8 cellular contexts compared by ENCODE assay signal in the genomic region with DNA sequence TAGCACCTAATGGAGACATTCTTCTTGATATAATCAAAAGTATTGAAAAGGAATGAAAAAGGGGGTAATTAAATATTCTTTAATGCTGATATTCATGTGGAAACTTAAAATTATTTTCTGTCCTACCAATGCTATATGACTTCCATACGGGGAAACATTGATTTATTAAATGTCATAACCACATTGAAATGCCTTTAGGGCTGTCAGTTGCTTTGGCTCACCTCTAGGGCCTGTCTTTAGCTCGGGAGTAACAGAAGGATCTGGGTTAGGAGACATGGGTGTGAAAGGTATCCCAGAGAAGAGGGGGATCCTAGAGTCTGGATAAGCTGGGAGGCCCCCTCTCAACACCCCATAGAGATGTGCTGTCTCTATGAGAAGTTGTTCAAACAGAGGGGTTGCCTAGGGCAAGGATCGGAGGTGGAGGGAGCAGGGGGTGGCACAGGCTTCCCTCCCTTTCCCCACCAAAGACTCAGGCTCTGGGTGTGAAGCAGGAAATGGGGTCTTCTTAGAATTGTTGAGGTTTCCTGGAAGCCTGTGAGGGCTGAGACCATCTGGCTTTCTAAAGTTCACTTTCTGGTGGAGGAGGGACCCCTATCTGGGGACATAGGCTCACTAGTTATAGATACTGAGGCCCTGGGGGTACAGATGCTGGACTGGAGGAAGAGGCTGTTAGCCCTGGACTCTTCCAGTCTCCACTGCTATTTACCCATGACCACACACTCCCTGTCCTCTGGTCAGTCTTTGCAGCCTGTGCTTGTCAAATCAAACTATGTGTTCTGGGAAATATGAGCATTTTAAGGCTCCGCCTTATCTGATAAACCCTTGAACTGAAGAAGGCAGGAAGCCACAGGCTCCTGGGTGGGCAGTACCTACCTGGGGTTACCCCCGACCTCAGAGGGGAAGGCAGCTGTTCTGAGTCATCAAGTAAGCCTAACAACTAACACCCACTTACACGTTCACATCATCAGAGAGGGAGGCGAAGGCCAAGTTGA. TPM values are rescaled to one million over a fixed set of nuclear protein-coding genes. Genes with fewer than 3 reads are reported as not detected.
A peak's percentile ranks its signal among the peaks of the same experiment; 100 is the strongest.
DNase-seq lines count a peak whose midpoint lies in the region; ATAC-seq and TF ChIP-seq lines count a peak whose summit lies in the region.

No MANE protein-coding gene starts in this region.

- no peaks in the 10 kb centered on the region for H3K36me3 Mint-ChIP-seq in T-cell
- H3K36me3 Mint-ChIP-seq in activated naive CD8-positive, alpha-beta T cell treated with anti-CD3 and anti-CD28 coated beads, Interleukin-2, amount 50 U/mL, for 24 hours (ENCODE audit: low read depth), result no peaks in the 10 kb centered on the region

- H3K36me3 ChIP-seq in HCT116 (ENCODE audit: control insufficient read depth in 1 of 2, insufficient read depth in 2 of 2, low read length in 2 of 2), result no peaks in the 10 kb centered on the region

- H3K27me3 Mint-ChIP-seq in T-cell, result no peaks in the 10 kb centered on the region
- H3K27me3 Mint-ChIP-seq in activated naive CD8-positive, alpha-beta T cell treated with anti-CD3 and anti-CD28 coated beads, Interleukin-2, amount 50 U/mL, for 24 hours, result no peaks in the 10 kb centered on the region

- H3K79me2 ChIP-seq in HCT116 (ENCODE audit: insufficient read depth, low read length), result no peaks in the 10 kb centered on the region

- TF ChIP-seq POLR2A in HCT116 (IDR thresholded peaks at IDR 0.05; ENCODE audit: borderline replicate concordance, extremely low read depth, insufficient read depth, insufficient read length), result no peak

- RAD21 ChIA-PET in HCT116 (lab: Charles Lee; ENCODE audit: low non-redundant PET in 1 of 2, low total read pairs in 2 of 2, uncharacterized antibody in 2 of 2, unreplicated experiment in 2 of 2), result no interaction called here

- peak in 1 of 3 experiments; percentile 23; a peak in 2 of 6 replicates for TF ChIP-seq CTCF in HCT116 (IDR thresholded peaks at IDR 0.05 in 2 of 3, conservative IDR thresholded peaks at IDR 0.05 in 1 of 3; ENCODE audit: borderline replicate concordance in 1 of 3, insufficient read depth in 1 of 3, low read depth in 2 of 3, low read length in 2 of 3)

- no peak for TF ChIP-seq RAD21 in HCT116 (IDR thresholded peaks at IDR 0.05; ENCODE audit: low read depth)

- no peaks in the 10 kb centered on the region for H3K9me2 ChIP-seq in HCT116 (ENCODE audit: insufficient read depth)

- H3K4me1 Mint-ChIP-seq in T-cell, result peaks cover 24 to 59% (median 37%) of the 10 kb centered on the region in 3 donors
- H3K4me1 Mint-ChIP-seq in activated naive CD8-positive, alpha-beta T cell treated with anti-CD3 and anti-CD28 coated beads, Interleukin-2, amount 50 U/mL, for 24 hours, result peaks cover 69% of the 10 kb centered on the region

- H3K4me1 ChIP-seq in HCT116 (ENCODE audit: control insufficient read depth in 1 of 2, insufficient read depth in 2 of 2, low read length in 2 of 2), result peaks cover 0 to 11% of the 10 kb centered on the region in 2 experiments; a peak in 2 of 4 replicates

- peak overlapping the region; percentile 23; the same call in 1 of the 2 replicates for H3K4me2 ChIP-seq in HCT116 (ENCODE audit: low read length)

- no peak overlapping the region for H3K4me3 ChIP-seq in HCT116 (replicated peaks in 1 of 2; ENCODE audit: low read depth in 1 of 2, low read length in 2 of 2)

- peak overlapping the region; percentile 6 to 52 (median 28) for H3K4me3 Mint-ChIP-seq in T-cell
- peak overlapping the region; percentile 68 for H3K4me3 Mint-ChIP-seq in activated naive CD8-positive, alpha-beta T cell treated with anti-CD3 and anti-CD28 coated beads, Interleukin-2, amount 50 U/mL, for 24 hours

- 0 out of 2 replicates have a peak, but pooled peaks have one; percentile 30 for ATAC-seq in HCT116
- peak; percentile 97 to 99 (median 99) for ATAC-seq in T-cell (replicated peaks in 1 of 4)
- ATAC-seq in activated naive CD8-positive, alpha-beta T cell treated with anti-CD3 and anti-CD28 coated beads, Interleukin-2, amount 50 U/mL, for 24 hours, result peak; percentile 97

- no peaks in the 10 kb centered on the region for H3K27me3 ChIP-seq in HCT116 (ENCODE audit: insufficient read depth, low read length)

- H3K9ac ChIP-seq in HCT116 (ENCODE audit: low read length), result no peak overlapping the region

- H3K9me3 Mint-ChIP-seq in T-cell, result no peaks in the 10 kb centered on the region
- no peaks in the 10 kb centered on the region for H3K9me3 Mint-ChIP-seq in activated naive CD8-positive, alpha-beta T cell treated with anti-CD3 and anti-CD28 coated beads, Interleukin-2, amount 50 U/mL, for 24 hours

- BruUV-seq in HCT116 (replicated peaks; lab: Mats Ljungman, UMichigan), result no TSS peak

- no peaks in the 10 kb centered on the region for H3K9me3 ChIP-seq in HCT116 (ENCODE audit: control insufficient read depth in 1 of 2, insufficient read depth in 1 of 2, low read depth in 1 of 2, low read length in 2 of 2)

- H3K27ac Mint-ChIP-seq in T-cell, result peak overlapping the region; percentile 68 to 78
- H3K27ac Mint-ChIP-seq in activated naive CD8-positive, alpha-beta T cell treated with anti-CD3 and anti-CD28 coated beads, Interleukin-2, amount 50 U/mL, for 24 hours, result peak overlapping the region; percentile 93

- POLR2A ChIA-PET in HCT116 (lab: Charles Lee), result no interaction called here
- POLR2A ChIA-PET in T-cell (lab: Charles Lee), result interaction anchor here in 1 of 2 donors (0.5 kb wide), 1 partner anchor 1097 kb away, joined by 12 read pairs; no protein-coding TSS in a partner anchor

- no peak overlapping the region for H3K27ac ChIP-seq in HCT116 (ENCODE audit: low read depth, low read length)

- CTCF ChIA-PET in HCT116 (lab: Charles Lee), result interaction anchor here (1.7 to 2.2 kb wide), 3 partner anchors 40 to 114 kb away, joined by 4 to 11 read pairs (median 8); no protein-coding TSS in a partner anchor
- CTCF ChIA-PET in T-cell (lab: Charles Lee), result interaction anchor here in 1 of 2 donors (0.5 kb wide), 2 partner anchors 637 to 726 kb away, joined by 3 read pairs; no protein-coding TSS in a partner anchor

- peak; percentile 65 for DNase-seq in CMK (ENCODE audit: low read depth)
- DNase-seq in HCT116 (ENCODE audit: low read depth, low spot score), result no peak
- DNase-seq in T-cell, result peak; percentile 31 to 82 (median 66)
- DNase-seq in activated naive CD8-positive, alpha-beta T cell treated with anti-CD3 and anti-CD28 coated beads, Interleukin-2, amount 50 U/mL, for 24 hours, result peak; percentile 75
- DNase-seq in stimulated activated CD4-positive, alpha-beta T cell treated with anti-CD3 and anti-CD28 coated beads, Interleukin-2, amount 100 ng/mL, for 48 hours, result peak; percentile 33 to 46
- DNase-seq in SIG-M5 (lab: John Stamatoyannopoulos, UW), result no peak
- no peak for DNase-seq in DMS53 (lab: John Stamatoyannopoulos, UW)
- DNase-seq in SHP77 (lab: John Stamatoyannopoulos, UW), result no peak

- intact Hi-C loops in HCT116 (cut with micrococcal nuclease), result no loop called here

- no peaks in the 10 kb centered on the region for H4K20me1 ChIP-seq in HCT116 (ENCODE audit: insufficient read depth)

- H2AFZ ChIP-seq in HCT116 (ENCODE audit: low read depth, low read length, poor library complexity, severe bottlenecking), result no peak overlapping the region

TF ChIP-seq in HCT116, 20 proteins besides CTCF, POLR2A, EP300 and RAD21 (continues in another document):
- TF ChIP-seq EZH2 (IDR thresholded peaks at IDR 0.05) (no peak), ZFX (IDR thresholded peaks at IDR 0.05) (no peak), CEBPB (IDR thresholded peaks at IDR 0.05; ENCODE audit: low read depth) (no peak), POLR2AphosphoS5 (IDR thresholded peaks at IDR 0.05; ENCODE audit: low read depth, low read length) (no peak), SIN3A (IDR thresholded peaks at IDR 0.05; ENCODE audit: low read depth) (no peak), ZNF274 (IDR thresholded peaks at IDR 0.05; ENCODE audit: low read depth, low read length) (no peak), SRF (IDR thresholded peaks at IDR 0.05; ENCODE audit: low read depth) (no peak), JUND (IDR thresholded peaks at IDR 0.05) (no peak), EZH2phosphoT487 (IDR thresholded peaks at IDR 0.05; ENCODE audit: borderline replicate concordance) (no peak), ELF1 (IDR thresholded peaks at IDR 0.05; ENCODE audit: borderline replicate concordance, low read depth) (no peak), CBX3 (IDR thresholded peaks at IDR 0.05; ENCODE audit: low read depth) (no peak), FOSL1 (IDR thresholded peaks at IDR 0.05; ENCODE audit: low read depth) (no peak)
- TF ChIP-seq, protein P1, sequence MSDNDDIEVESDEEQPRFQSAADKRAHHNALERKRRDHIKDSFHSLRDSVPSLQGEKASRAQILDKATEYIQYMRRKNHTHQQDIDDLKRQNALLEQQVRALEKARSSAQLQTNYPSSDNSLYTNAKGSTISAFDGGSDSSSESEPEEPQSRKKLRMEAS (IDR thresholded peaks at IDR 0.05), result no peak
- TF ChIP-seq, protein P2, sequence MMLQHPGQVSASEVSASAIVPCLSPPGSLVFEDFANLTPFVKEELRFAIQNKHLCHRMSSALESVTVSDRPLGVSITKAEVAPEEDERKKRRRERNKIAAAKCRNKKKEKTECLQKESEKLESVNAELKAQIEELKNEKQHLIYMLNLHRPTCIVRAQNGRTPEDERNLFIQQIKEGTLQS (IDR thresholded peaks at IDR 0.05), result no peak
- TF ChIP-seq, protein P3, sequence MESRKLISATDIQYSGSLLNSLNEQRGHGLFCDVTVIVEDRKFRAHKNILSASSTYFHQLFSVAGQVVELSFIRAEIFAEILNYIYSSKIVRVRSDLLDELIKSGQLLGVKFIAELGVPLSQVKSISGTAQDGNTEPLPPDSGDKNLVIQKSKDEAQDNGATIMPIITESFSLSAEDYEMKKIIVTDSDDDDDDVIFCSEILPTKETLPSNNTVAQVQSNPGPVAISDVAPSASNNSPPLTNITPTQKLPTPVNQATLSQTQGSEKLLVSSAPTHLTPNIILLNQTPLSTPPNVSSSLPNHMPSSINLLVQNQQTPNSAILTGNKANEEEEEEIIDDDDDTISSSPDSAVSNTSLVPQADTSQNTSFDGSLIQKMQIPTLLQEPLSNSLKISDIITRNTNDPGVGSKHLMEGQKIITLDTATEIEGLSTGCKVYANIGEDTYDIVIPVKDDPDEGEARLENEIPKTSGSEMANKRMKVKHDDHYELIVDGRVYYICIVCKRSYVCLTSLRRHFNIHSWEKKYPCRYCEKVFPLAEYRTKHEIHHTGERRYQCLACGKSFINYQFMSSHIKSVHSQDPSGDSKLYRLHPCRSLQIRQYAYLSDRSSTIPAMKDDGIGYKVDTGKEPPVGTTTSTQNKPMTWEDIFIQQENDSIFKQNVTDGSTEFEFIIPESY (IDR thresholded peaks at IDR 0.05; ENCODE audit: extremely low read depth, insufficient replicate concordance, low read length), result no peak

RNA-seq across cellular contexts. Expression of gene RRAS2, which starts 55.8 kb away (rescaled TPM):
- 54.5 TPM for total RNA-seq in HCT116 (2021; ENCODE audit: unreplicated experiment)
- 21.5 and 32.1 TPM in 2 replicates for polyA plus RNA-seq in HCT116 (2012)
- 10 to 100 TPM; 17.9 to 30.2 (median 18.5) TPM for total RNA-seq in T-cell

Comparison
In these comparisons a context has a peak if more than half of its experiments do, and no peak if none do; other contexts are left out.
1. DNase-seq: peak in CMK (single experiment), T-cell (34 of 34), activated naive CD8-positive, alpha-beta T cell treated with anti-CD3 and anti-CD28 coated beads, Interleukin-2, amount 50 U/mL, for 24 hours (single experiment) and stimulated activated CD4-positive, alpha-beta T cell treated with anti-CD3 and anti-CD28 coated beads, Interleukin-2, amount 100 ng/mL, for 48 hours (2 of 2); none in HCT116 (single experiment), SIG-M5 (single experiment), DMS53 (single experiment) and SHP77 (0 of 2).
2. ATAC-seq: peak in every context shown above with its lines; median percentile 99 in T-cell; 97 in activated naive CD8-positive, alpha-beta T cell treated with anti-CD3 and anti-CD28 coated beads, Interleukin-2, amount 50 U/mL, for 24 hours; 30 in HCT116.